ENCODE assay signal across 8 cellular contexts in the genomic region with DNA sequence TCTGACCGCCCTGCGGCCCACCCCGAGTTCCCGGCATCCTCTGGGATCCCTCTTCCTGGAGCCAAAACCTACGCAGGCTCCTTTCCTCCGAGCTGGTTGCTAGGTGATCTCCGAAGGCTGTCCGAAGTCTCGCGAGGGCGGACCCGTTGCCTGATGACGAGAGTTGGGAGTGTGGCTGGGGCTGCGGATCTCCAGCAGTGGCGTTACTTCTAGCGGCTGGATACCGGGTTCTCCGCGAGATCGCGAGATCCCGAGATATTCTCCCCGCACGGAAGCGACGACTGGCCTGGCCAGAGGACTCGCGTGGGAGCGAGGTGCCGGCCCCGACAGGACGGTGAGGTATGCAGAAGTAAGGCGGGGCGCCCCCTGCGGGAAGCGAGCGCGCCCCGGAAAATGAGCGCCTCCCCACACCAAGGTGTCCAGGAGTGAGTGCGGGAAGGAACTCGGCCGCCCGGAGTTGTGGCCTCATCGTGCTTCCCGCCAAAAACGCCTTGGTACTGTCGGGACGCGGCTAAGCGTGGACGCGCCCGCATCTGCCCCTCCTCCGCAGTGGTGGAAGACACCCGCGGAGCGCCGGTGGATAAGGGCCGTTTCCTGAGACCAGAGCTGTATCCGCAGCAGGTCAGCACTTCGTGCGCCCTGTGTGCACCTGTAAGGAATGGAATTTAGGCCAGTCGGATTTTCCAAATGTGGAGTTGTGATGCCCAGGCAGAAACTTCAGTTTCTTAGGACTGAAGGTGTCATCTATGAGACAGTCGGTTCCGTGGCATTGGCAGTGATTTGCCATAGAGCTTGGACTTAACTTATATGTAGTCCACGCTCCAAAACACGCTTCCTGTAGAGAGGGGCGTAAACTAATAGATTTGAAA. TPM values are rescaled to one million over a fixed set of nuclear protein-coding genes. Genes with fewer than 3 reads are reported as not detected.
DNase-seq lines count a peak whose midpoint lies in the region; ATAC-seq, FAIRE-seq and TF ChIP-seq lines count a peak whose summit lies in the region.

A gene (plus strand): TSS at position 146 of the 869 bp plus-strand sequence. CDS start 1,426 bp downstream, outside the sequence.

- peak within 1 kb of the TSS; percentile 96 for H2AFZ ChIP-seq in keratinocyte (ENCODE audit: control insufficient read depth, low read length)

- H3K27ac ChIP-seq in keratinocyte (ENCODE audit: control insufficient read depth, insufficient read depth, low read length): peak within 1 kb of the TSS; percentile 67

- peaks cover 3% of the 10 kb centered on the region for H3K9me1 ChIP-seq in keratinocyte (ENCODE audit: control insufficient read depth, extremely low read depth, insufficient read depth, low read length)

- peak; percentile 90 for DNase-seq in AG09319 (ENCODE audit: extremely low read depth, low read depth)
- peak; percentile 84 for DNase-seq in NCI-H226
- peak; percentile 67 for DNase-seq in activated CD4-positive, CD25-positive, alpha-beta regulatory T cell treated with anti-CD3 and anti-CD28 coated beads, Interleukin-2, amount 50 U/mL, for 16 hours (ENCODE audit: low read depth, low spot score)
- peak; percentile 97 for DNase-seq in cerebellar cortex (ENCODE audit: low spot score)
- DNase-seq in keratinocyte (ENCODE audit: low read depth, low spot score): peak; percentile 64
- peak; percentile 75 to 77 for DNase-seq in stimulated activated CD4-positive, alpha-beta T cell treated with anti-CD3 and anti-CD28 coated beads, Interleukin-15, amount 100 ng/mL, for 1 hour (ENCODE audit: low read depth in 1 of 2, low spot score in 1 of 2)

- TF ChIP-seq CTCF in AG09319 (IDR thresholded peaks at IDR 0.05; ENCODE audit: low read depth, low read length) (peak; percentile 73), keratinocyte (optimal IDR thresholded peaks at IDR 0.05 in 1 of 3, IDR thresholded peaks at IDR 0.05 in 1 of 3, conservative IDR thresholded peaks at IDR 0.05 in 1 of 3; ENCODE audit: extremely low read depth in 1 of 3, insufficient read depth in 2 of 3, low read length in 3 of 3) (peak; percentile 48 to 80 (median 73))

- TF ChIP-seq POLR2A in GM18951 (IDR thresholded peaks at IDR 0.05; ENCODE audit: extremely low read depth, insufficient read depth, insufficient read length): peak; percentile 75

- peak within 1 kb of the TSS; percentile 82 for H3K9ac ChIP-seq in keratinocyte (ENCODE audit: control insufficient read depth, extremely low read depth, insufficient read depth, low read length)

- no peaks in the 10 kb centered on the region for H3K36me3 ChIP-seq in keratinocyte (ENCODE audit: control insufficient read depth in 2 of 2, extremely low read depth in 1 of 2, insufficient read depth in 2 of 2, low read length in 2 of 2)

- no peaks in the 10 kb centered on the region for H3K27me3 ChIP-seq in keratinocyte (ENCODE audit: control insufficient read depth, extremely low read depth, insufficient read depth, low read length)

- in situ Hi-C loops in GM18951 (cut with MboI; ENCODE audit: low sequenced_read_pairs, unreplicated experiment): no loop called here

- peak within 1 kb of the TSS; percentile 77 to 95 (median 94) for H3K4me3 ChIP-seq in keratinocyte (ENCODE audit: control insufficient read depth in 2 of 3, extremely low read depth in 1 of 3, insufficient read depth in 2 of 3, low read depth in 1 of 3, low read length in 3 of 3)

- dilution Hi-C loops in keratinocyte (cut with MboI; ENCODE audit: extremely low pct_ligation_motif_present, low sequenced_read_pairs): loop anchor here (25.0 kb wide), 1 partner anchor 176 kb away; a partner anchor contains a TSS

- H3K79me2 ChIP-seq in keratinocyte (ENCODE audit: control insufficient read depth, insufficient read depth, low read length): peaks cover 5% of the 10 kb centered on the region

- H4K20me1 ChIP-seq in keratinocyte (ENCODE audit: control insufficient read depth, extremely low read depth, insufficient read depth, low read length): no peaks in the 10 kb centered on the region

- peak; percentile 69 for FAIRE-seq in keratinocyte (lab: Jason Lieb, UNC)

- H3K4me2 ChIP-seq in keratinocyte (ENCODE audit: control insufficient read depth, extremely low read depth, insufficient read depth, low read depth, low read length): peak within 1 kb of the TSS; percentile 94

- no peaks in the 10 kb centered on the region for H3K9me3 ChIP-seq in keratinocyte (ENCODE audit: control insufficient read depth, low read depth, low read length)

- peak; percentile 88 for ATAC-seq in HG03196 (IDR thresholded peaks at IDR 0.05; ENCODE audit: unreplicated experiment)

- H3K4me1 ChIP-seq in keratinocyte (ENCODE audit: control insufficient read depth, extremely low read depth, insufficient read depth, low read length): peaks cover 4% of the 10 kb centered on the region

RNA-seq across cellular contexts. Expression of the gene that starts here (rescaled TPM):
- 0.53 to 0.97 TPM (median 0.57 TPM) in 3 replicates for polyA plus RNA-seq in keratinocyte
- 0.25 TPM for polyA plus RNA-seq in keratinocyte (2011; ENCODE audit: low read depth)
- 0.22 and 0.72 TPM in 2 replicates for polyA plus RNA-seq in keratinocyte (2011; cell fraction: cytosol; rRNA removed)
- polyA plus RNA-seq in keratinocyte (2011; cell fraction: nucleus; rRNA removed): 0.36 and 0.67 TPM in 2 replicates
- polyA plus RNA-seq in keratinocyte (2012; ENCODE audit: low replicate concordance): 0.42 and 0.56 TPM in 2 replicates
- polyA minus RNA-seq in keratinocyte: 0.13 to 0.35 TPM in 2 of 3 replicates, not detected in the other
- polyA minus RNA-seq in keratinocyte (2011; cell fraction: cytosol; rRNA and poly(A)+ RNA removed): not detected
- 2.0 TPM in 1 of 2 replicates, not detected in the other for polyA minus RNA-seq in keratinocyte (2011; cell fraction: nucleus; rRNA and poly(A)+ RNA removed)

Comparison
In these comparisons a context has a peak if more than half of its experiments do, and no peak if none do; other contexts are left out.
1. Peak in every context shown above with its lines: DNase-seq, ATAC-seq, H3K4me3 ChIP-seq and H3K27ac ChIP-seq.